In the genomic region with DNA sequence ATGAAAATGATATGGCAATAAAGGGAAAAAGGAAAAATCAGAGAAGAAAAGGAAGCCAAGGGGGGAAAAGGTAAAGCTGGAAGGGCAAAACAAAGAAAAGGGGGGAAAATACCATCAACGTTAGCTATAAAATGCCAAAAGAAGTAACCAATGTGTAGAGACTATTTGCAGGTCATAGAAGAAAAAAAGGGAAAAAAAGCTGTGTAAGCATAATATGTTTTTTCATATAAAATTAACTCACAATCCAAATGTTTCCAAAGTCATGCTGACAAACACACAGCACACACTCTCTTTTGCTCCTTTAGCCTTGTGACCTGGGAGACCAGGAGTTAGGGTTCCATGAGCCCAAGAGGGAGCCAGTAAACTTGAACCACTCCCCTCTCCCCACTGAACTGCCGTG, we compare ENCODE assay signal across 23 cellular contexts. TPM values are rescaled to one million over a fixed set of nuclear protein-coding genes. Genes with fewer than 3 reads are reported as not detected.
DNase-seq lines count a peak whose midpoint lies in the region; ATAC-seq, FAIRE-seq and TF ChIP-seq lines count a peak whose summit lies in the region.
"Had no signal": no experiment of that assay in that cellular context is flagged by ENCODE, and none has a peak within 500 bp of the region (broad histone marks: within the 10 kb centered on the region; RNA-seq: fewer than 3 reads in every experiment).

No MANE protein-coding gene starts in this region.

- H3K4me2 ChIP-seq in HepG2 (ENCODE audit: low read depth, low read length) (no peak overlapping the region), IMR-90 (ENCODE audit: low read depth, low read length) (no peak overlapping the region)
- H3K4me2 ChIP-seq: BLaER1 treated with 17β-estradiol and CSF1 and Interleukin-3, amounts not matched to agents 10 nM and 100 nM had no signal

- peak overlapping the region; percentile 27 for H3K27ac Mint-ChIP-seq in nephron progenitor cell
- H3K27ac Mint-ChIP-seq: B cell; CD4-positive, alpha-beta T cell; CD8-positive, alpha-beta T cell had no signal

- no peak overlapping the region for H2AK5ac ChIP-seq in IMR-90 (ENCODE audit: low read depth, low read length)

- no peaks in the 10 kb centered on the region for H3K79me2 ChIP-seq in HepG2 (ENCODE audit: insufficient read depth, low read length)

- H2AK9ac ChIP-seq in IMR-90 (replicated peaks; ENCODE audit: low read depth, low read length, poor library complexity) = no peak overlapping the region

- no peak overlapping the region for H2BK120ac ChIP-seq in IMR-90 (ENCODE audit: low read depth, low read length)

- ATAC-seq in HepG2 (no peak), right lobe of liver (no peak), IMR-90 (ENCODE audit: low read depth) (no peak), HG03139 (IDR thresholded peaks at IDR 0.05; ENCODE audit: unreplicated experiment) (no peak), GM21737 (IDR thresholded peaks at IDR 0.05; ENCODE audit: unreplicated experiment) (no peak)
- ATAC-seq: CD8-positive, alpha-beta T cell had no signal

- no peak for FAIRE-seq in HepG2 (lab: Jason Lieb, UNC)
- FAIRE-seq: A204.1, D721Med, G401.6, GM12891, GM19239 had no signal

- H3K36me3 ChIP-seq in HepG2 (replicated peaks in 1 of 2; ENCODE audit: control insufficient read depth in 1 of 2, insufficient read depth in 2 of 2, low read length in 2 of 2) (no peaks in the 10 kb centered on the region), right lobe of liver (no peaks in the 10 kb centered on the region), IMR-90 (ENCODE audit: control insufficient read depth, insufficient read depth, low read length) (peaks cover 23% of the 10 kb centered on the region)
- H3K36me3 ChIP-seq: BLaER1 treated with 17β-estradiol and CSF1 and Interleukin-3, amounts not matched to agents 10 nM and 100 nM had no signal

- H3K27ac ChIP-seq in HepG2 (ENCODE audit: extremely low read length, insufficient read depth, low read length) (no peak overlapping the region), right lobe of liver (no peak overlapping the region), IMR-90 (ENCODE audit: insufficient read depth, low read length) (no peak overlapping the region)
- H3K27ac ChIP-seq: BLaER1 treated with 17β-estradiol and CSF1 and Interleukin-3, amounts not matched to agents 10 nM and 100 nM; C4-2B had no signal

- H3K4me1 Mint-ChIP-seq in nephron progenitor cell = no peaks in the 10 kb centered on the region
- H3K4me1 Mint-ChIP-seq: B cell had no signal

- no peak overlapping the region for H2BK15ac ChIP-seq in IMR-90 (ENCODE audit: low read depth, low read length)

- POLR2A ChIA-PET in HepG2 (lab: Yijun Ruan, JAX) = no interaction called here
- POLR2A ChIA-PET in IMR-90 (lab: Charles Lee; ENCODE audit: unreplicated experiment) = no interaction called here

- 5% methylated on average over 2 of the region's 2 CpGs for WGBS in HepG2 (ENCODE audit: low lambda C conversion rate)
- 50% methylated on average over 2 of the region's 2 CpGs for WGBS in right lobe of liver (ENCODE audit: insufficient coverage, low coverage, low lambda C conversion rate, missing lambda C conversion rate)
- no CpG with 5 or more reads among the region's 2 CpGs for WGBS in IMR-90 (ENCODE audit: extremely low coverage in 2 of 2, insufficient read length in 1 of 2), 2 experiments

- no peak overlapping the region for H3K4me3 ChIP-seq in HepG2 (replicated peaks in 1 of 3; ENCODE audit: insufficient read depth in 1 of 3, low read depth in 2 of 3, low read length in 3 of 3)
- no peak overlapping the region for H3K4me3 ChIP-seq in right lobe of liver
- no peak overlapping the region for H3K4me3 ChIP-seq in IMR-90 (ENCODE audit: insufficient read depth, low read depth, low read length)
- H3K4me3 ChIP-seq: BLaER1 treated with 17β-estradiol and CSF1 and Interleukin-3, amounts not matched to agents 10 nM and 100 nM had no signal

- H3K56ac ChIP-seq in IMR-90 (ENCODE audit: extremely low read depth, insufficient read depth, low read length) = no peak overlapping the region

- TF ChIP-seq POLR2A in HepG2 (IDR thresholded peaks at IDR 0.05; ENCODE audit: insufficient read depth in 1 of 2, low read depth in 2 of 2, low read length in 2 of 2) (no peak), right lobe of liver (IDR thresholded peaks at IDR 0.05) (no peak), IMR-90 (IDR thresholded peaks at IDR 0.05; ENCODE audit: low read depth, low read length) (no peak)

- peaks cover 3 to 4% of the 10 kb centered on the region in 2 experiments; a peak in 2 of 4 replicates for H3K79me1 ChIP-seq in IMR-90 (ENCODE audit: low read depth in 1 of 2, low read length in 2 of 2)

- no peak overlapping the region for H3K14ac ChIP-seq in IMR-90 (replicated peaks; ENCODE audit: low read depth, low read length)

- H2AFZ ChIP-seq in HepG2 (ENCODE audit: low read length) = no peak overlapping the region
- no peak overlapping the region for H2AFZ ChIP-seq in IMR-90 (replicated peaks; ENCODE audit: low read length, poor library complexity)

- H3K36me3 Mint-ChIP-seq in nephron progenitor cell (ENCODE audit: low read depth) = peaks cover 83% of the 10 kb centered on the region
- H3K36me3 Mint-ChIP-seq: CD8-positive, alpha-beta T cell had no signal

- dilution Hi-C loops in IMR-90 (cut with HindIII; ENCODE audit: low sequenced_read_pairs, unreplicated experiment) = no loop called here

- TF ChIP-seq EP300 in HepG2 (IDR thresholded peaks at IDR 0.05; ENCODE audit: low read depth in 2 of 2, low read length in 2 of 2) (no peak), HepG2 (CRISPR knock-in tag; IDR thresholded peaks at IDR 0.05; ENCODE audit: borderline replicate concordance) (no peak)

- intact Hi-C loops in HepG2 (cut with micrococcal nuclease; ENCODE audit: unreplicated experiment) (no loop called here), right lobe of liver (cut with DNase I) (no loop called here), IMR-90 (cut with micrococcal nuclease) (no loop called here)

- no peak overlapping the region for H2BK5ac ChIP-seq in IMR-90 (ENCODE audit: low read depth, low read length, poor library complexity, severe bottlenecking)

- H3K9ac ChIP-seq in HepG2 (ENCODE audit: insufficient read depth, low read depth, low read length) (no peak overlapping the region), IMR-90 (ENCODE audit: low read depth, low read length) (no peak overlapping the region)
- H3K9ac ChIP-seq: BLaER1 treated with 17β-estradiol and CSF1 and Interleukin-3, amounts not matched to agents 10 nM and 100 nM had no signal

- no peak overlapping the region for H3K18ac ChIP-seq in IMR-90 (ENCODE audit: low read depth, low read length)

- peaks cover 3% of the 10 kb centered on the region; the same call in 1 of the 2 replicates for H3K9me1 ChIP-seq in IMR-90 (ENCODE audit: insufficient read depth, low read length)

- no peaks in the 10 kb centered on the region for H3K27me3 ChIP-seq in HepG2 (ENCODE audit: control insufficient read depth in 1 of 2, insufficient read depth in 2 of 2, low read length in 2 of 2)
- no peaks in the 10 kb centered on the region for H3K27me3 ChIP-seq in right lobe of liver
- no peaks in the 10 kb centered on the region for H3K27me3 ChIP-seq in IMR-90 (ENCODE audit: control insufficient read depth, insufficient read depth, low read length)
- H3K27me3 ChIP-seq: BLaER1 treated with 17β-estradiol and CSF1 and Interleukin-3, amounts not matched to agents 10 nM and 100 nM had no signal

- TF ChIP-seq RAD21 in HepG2 (CRISPR knock-in tag; IDR thresholded peaks at IDR 0.05) (no peak), IMR-90 (IDR thresholded peaks at IDR 0.05; ENCODE audit: low read length) (no peak)

- no peak for DNase-seq in HepG2 (ENCODE audit: low spot score)
- no peak for DNase-seq in right lobe of liver
- no peak for DNase-seq in IMR-90
- DNase-seq in nephron progenitor cell = no peak
- no peak for DNase-seq in NCI-H748 treated with DMSO at 0.1 percent for 48 hours (lab: John Stamatoyannopoulos, UW)
- DNase-seq: 8988T; AML-193; Caco-2; Calu3; CD4-positive, alpha-beta T cell; CD8-positive, alpha-beta T cell; DMS79 treated with DMSO at 0.1 percent for 48 hours; GF-D8 had no signal

- H4K5ac ChIP-seq in IMR-90 (ENCODE audit: low read depth, low read length) = no peak overlapping the region

- no peaks in the 10 kb centered on the region for H4K20me1 ChIP-seq in HepG2 (ENCODE audit: insufficient read depth, low read length)
- peaks cover 2% of the 10 kb centered on the region; the same call in 1 of the 2 replicates for H4K20me1 ChIP-seq in IMR-90 (ENCODE audit: insufficient read depth, low read length)
- H4K20me1 ChIP-seq: BLaER1 treated with 17β-estradiol and CSF1 and Interleukin-3, amounts not matched to agents 10 nM and 100 nM had no signal

- no peaks in the 10 kb centered on the region for H3K9me3 Mint-ChIP-seq in nephron progenitor cell
- H3K9me3 Mint-ChIP-seq: CD4-positive, alpha-beta T cell; CD8-positive, alpha-beta T cell had no signal

- BruUV-seq in HepG2 (replicated peaks; lab: Mats Ljungman, UMichigan) (no TSS peak), IMR-90 (replicated peaks; lab: Mats Ljungman, UMichigan) (no TSS peak)

- CTCF ChIA-PET in HepG2 (lab: Yijun Ruan, JAX; ENCODE audit: low intra/inter-chr PET ratio, low total read pairs) = no interaction called here
- CTCF ChIA-PET in IMR-90 (lab: Yijun Ruan, JAX) = no interaction called here

- H3K4ac ChIP-seq in IMR-90 (ENCODE audit: low read depth, low read length) = no peak overlapping the region

- H4K8ac ChIP-seq in IMR-90 (ENCODE audit: low read depth in 2 of 2, low read length in 2 of 2) = no peak overlapping the region

- TF ChIP-seq CTCF in HepG2 (CRISPR knock-in tag; IDR thresholded peaks at IDR 0.05) = no peak
- TF ChIP-seq CTCF in right lobe of liver (IDR thresholded peaks at IDR 0.05) = no peak
- TF ChIP-seq CTCF in IMR-90 (conservative IDR thresholded peaks at IDR 0.05; ENCODE audit: low read depth, low read length) = no peak
- no peak for TF ChIP-seq CTCF in nephron progenitor cell (IDR thresholded peaks at IDR 0.05)

- no peak overlapping the region for H2BK20ac ChIP-seq in IMR-90 (ENCODE audit: low read depth, low read length)

- no peak overlapping the region for H3K4me3 Mint-ChIP-seq in nephron progenitor cell
- H3K4me3 Mint-ChIP-seq: B cell; CD4-positive, alpha-beta T cell; CD8-positive, alpha-beta T cell had no signal

- in situ Hi-C loops in HepG2 (cut with HindIII; ENCODE audit: extremely low pct_ligation_motif_present, low pct_unique_long_range_greater_than_20kb) (no loop called here), IMR-90 (cut with MboI; ENCODE audit: low sequenced_read_pairs) (loop anchor here (25.0 kb wide), 1 partner anchor 317 kb away; no protein-coding TSS in a partner anchor)

- no peaks in the 10 kb centered on the region for H3K27me3 Mint-ChIP-seq in nephron progenitor cell (ENCODE audit: low read depth, poor library complexity)
- H3K27me3 Mint-ChIP-seq: B cell had no signal

- H3K23ac ChIP-seq in IMR-90 (ENCODE audit: low read depth, low read length) = no peak overlapping the region

- H3K9me3 ChIP-seq in HepG2 (ENCODE audit: low read length) (no peaks in the 10 kb centered on the region), right lobe of liver (no peaks in the 10 kb centered on the region), IMR-90 (ENCODE audit: control insufficient read depth, insufficient read depth, low read length) (no peaks in the 10 kb centered on the region)
- H3K9me3 ChIP-seq: BLaER1 treated with 17β-estradiol and CSF1 and Interleukin-3, amounts not matched to agents 10 nM and 100 nM; Caco-2 had no signal

- no peak overlapping the region for H4K91ac ChIP-seq in IMR-90 (ENCODE audit: insufficient read depth, low read depth, low read length)

- H3K4me1 ChIP-seq in HepG2 (ENCODE audit: insufficient read depth, low read length) = no peaks in the 10 kb centered on the region
- H3K4me1 ChIP-seq in right lobe of liver = no peaks in the 10 kb centered on the region
- no peaks in the 10 kb centered on the region; the same call in 1 of the 2 replicates for H3K4me1 ChIP-seq in IMR-90 (ENCODE audit: control insufficient read depth, insufficient read depth, low read length)
- H3K4me1 ChIP-seq: Caco-2 had no signal

RNA-seq across cellular contexts. Expression of a gene that starts 18.2 kb away (rescaled TPM):
- total RNA-seq in HepG2 (2016; rRNA removed; fragmentation: Illumina TruSeq; extraction: Trizol) (not detected in 2 replicates), right lobe of liver (under 1 TPM; 0.06 to 0.98 (median 0.45) TPM), IMR-90 (2012; rRNA removed) (67.5 and 69.0 TPM in 2 replicates)
- not detected in 2 replicates for total RNA-seq in HepG2 (2016; cell fraction: cytosol; rRNA removed; fragmentation: Illumina TruSeq; extraction: Trizol; ENCODE audit: low read depth)
- not detected in 2 replicates for total RNA-seq in HepG2 (2016; cell fraction: insoluble cytoplasmic fraction; rRNA removed; fragmentation: Illumina TruSeq; extraction: Trizol)
- not detected in 2 replicates for total RNA-seq in HepG2 (2016; cell fraction: membrane; rRNA removed; fragmentation: Illumina TruSeq; extraction: Trizol)
- total RNA-seq in HepG2 (2016; cell fraction: nucleus; rRNA removed; fragmentation: Illumina TruSeq; extraction: Trizol) = 0.09 TPM in 1 of 2 replicates, not detected in the other
- polyA plus RNA-seq in HepG2 (2011; rRNA removed) (under 0.01 TPM in 1 of 2 replicates, not detected in the other), IMR-90 (2012; rRNA removed) (22.6 and 26.7 TPM in 2 replicates)
- polyA plus RNA-seq in HepG2 (2011; cell fraction: cytosol; rRNA removed) = not detected in 2 replicates
- polyA plus RNA-seq in HepG2 (2011; cell fraction: nucleus; rRNA removed) = not detected in 2 replicates
- not detected in 2 replicates for polyA plus RNA-seq in HepG2 (2012)
- not detected in 2 replicates for polyA plus RNA-seq in HepG2 (2016; cell fraction: cytosol; fragmentation: Illumina TruSeq; extraction: Trizol; ENCODE audit: low read depth)
- polyA plus RNA-seq in HepG2 (2016; cell fraction: insoluble cytoplasmic fraction; fragmentation: Illumina TruSeq; extraction: Trizol; ENCODE audit: low read depth) = not detected in 2 replicates
- not detected in 2 replicates for polyA plus RNA-seq in HepG2 (2016; cell fraction: membrane; fragmentation: Illumina TruSeq; extraction: Trizol; ENCODE audit: low read depth)
- not detected in 2 replicates for polyA plus RNA-seq in HepG2 (2016; cell fraction: nucleus; fragmentation: Illumina TruSeq; extraction: Trizol; ENCODE audit: insufficient read depth, low read depth)
- 0.04 and 42.7 TPM in 2 replicates for polyA minus RNA-seq in HepG2 (2011; rRNA and poly(A)+ RNA removed; ENCODE audit: low replicate concordance)
- not detected in 2 replicates for polyA minus RNA-seq in HepG2 (2011; cell fraction: cytosol; rRNA and poly(A)+ RNA removed)
- under 0.01 TPM in 1 of 2 replicates, not detected in the other for polyA minus RNA-seq in HepG2 (2011; cell fraction: nucleus; rRNA and poly(A)+ RNA removed)
- 12.4 and 13.0 TPM in 2 replicates for polyA plus RNA-seq in IMR-90 (2012; cell fraction: cytosol; rRNA removed)
- polyA plus RNA-seq in IMR-90 (2012; cell fraction: nucleus; rRNA removed; ENCODE audit: low replicate concordance) = 9.7 and 25.9 TPM in 2 replicates
- total RNA-seq: B cell; CD8-positive, alpha-beta T cell had no signal

Comparison
In these comparisons a context has a peak if more than half of its experiments do, and no peak if none do; other contexts are left out.
1. RNA of a gene that starts 18.2 kb away (total RNA-seq): 67.5 to 69.0 TPM in IMR-90; 0.06 to 0.98 TPM in right lobe of liver and 0.09 TPM in HepG2; every median in the first group is over 10 times any median in the second.